In genomic region chr11:45859661-45860140, GRCh38 we compare ENCODE assay signal across 2 cellular contexts.
TF ChIP-seq lines count a peak whose summit lies in the region.

No MANE protein-coding gene starts in this region.

TF ChIP-seq in liver, 16 proteins besides CTCF, POLR2A, EP300 and RAD21:
- TF ChIP-seq SP1 (IDR thresholded peaks at IDR 0.05) (peak; percentile 68), TAF1 (conservative IDR thresholded peaks at IDR 0.05) (no peak), HNF4G (IDR thresholded peaks at IDR 0.05) (no peak), RXRA (IDR thresholded peaks at IDR 0.05) (peak; percentile 58 to 82), ATF3 (IDR thresholded peaks at IDR 0.05) (peak; percentile 19), GABPA (IDR thresholded peaks at IDR 0.05 in 1 of 2, conservative IDR thresholded peaks at IDR 0.05 in 1 of 2) (peak in 1 of 2 donors; percentile 32), HNF4A (conservative IDR thresholded peaks at IDR 0.05) (peak in 1 of 2 donors; percentile 72), YY1 (IDR thresholded peaks at IDR 0.05) (peak; percentile 74), NR2F2 (IDR thresholded peaks at IDR 0.05) (no peak), MAX (IDR thresholded peaks at IDR 0.05) (peak; percentile 68), JUND (IDR thresholded peaks at IDR 0.05) (peak; percentile 17 to 74), FOXA2 (IDR thresholded peaks at IDR 0.05) (no peak), FOXA1 (IDR thresholded peaks at IDR 0.05) (peak; percentile 75), EGR1 (IDR thresholded peaks at IDR 0.05; ENCODE audit: low read depth in 2 of 2) (peak in 1 of 2 donors; percentile 58), ZBTB33 (IDR thresholded peaks at IDR 0.05) (peak; percentile 49), REST (IDR thresholded peaks at IDR 0.05) (peak; percentile 77)

TF ChIP-seq in HepG2, 621 proteins besides CTCF, POLR2A, EP300 and RAD21:
- TF ChIP-seq ETV5 (CRISPR knock-in tag; IDR thresholded peaks at IDR 0.05; ENCODE audit: borderline replicate concordance) (no peak), PHF8 (CRISPR knock-in tag; IDR thresholded peaks at IDR 0.05) (no peak), ZFP82 (CRISPR knock-in tag; IDR thresholded peaks at IDR 0.05; ENCODE audit: borderline replicate concordance) (no peak), ZNF234 (CRISPR knock-in tag; conservative IDR thresholded peaks at IDR 0.05) (no peak), KLF13 (CRISPR knock-in tag; IDR thresholded peaks at IDR 0.05) (no peak), MTA1 (CRISPR knock-in tag; IDR thresholded peaks at IDR 0.05; ENCODE audit: borderline replicate concordance) (no peak), ONECUT2 (CRISPR knock-in tag; IDR thresholded peaks at IDR 0.05) (no peak), ZSCAN9 (CRISPR knock-in tag; IDR thresholded peaks at IDR 0.05; ENCODE audit: borderline replicate concordance) (no peak), MYPOP (CRISPR knock-in tag; IDR thresholded peaks at IDR 0.05) (no peak), RFXAP (CRISPR knock-in tag; IDR thresholded peaks at IDR 0.05; ENCODE audit: borderline replicate concordance) (no peak), ZNF501 (CRISPR knock-in tag; IDR thresholded peaks at IDR 0.05) (no peak), ZNF362 (CRISPR knock-in tag; IDR thresholded peaks at IDR 0.05; ENCODE audit: borderline replicate concordance) (no peak), CREB3 (CRISPR knock-in tag; IDR thresholded peaks at IDR 0.05) (no peak), ZNF652 (CRISPR knock-in tag; IDR thresholded peaks at IDR 0.05; ENCODE audit: borderline replicate concordance, low read depth) (no peak), TBX3 (IDR thresholded peaks at IDR 0.05; ENCODE audit: borderline replicate concordance) (no peak)
TF ChIP-seq in HepG2: peak in this region for 0.
